17 cellular contexts compared by ENCODE assay signal in genomic region chr10:125121003-125121402, GRCh38. TPM values are rescaled to one million over a fixed set of nuclear protein-coding genes. Genes with fewer than 3 reads are reported as not detected.
DNase-seq lines count a peak whose midpoint lies in the region; TF ChIP-seq lines count a peak whose summit lies in the region.
"Had no signal": no experiment of that assay in that cellular context is flagged by ENCODE, and none has a peak within 500 bp of the region (broad histone marks: within the 10 kb centered on the region; RNA-seq: fewer than 3 reads in every experiment).

No MANE protein-coding gene starts in this region.

- CTCF ChIA-PET in Caco-2 (lab: Charles Lee): no interaction called here

- TF ChIP-seq CTCF in left ventricle myocardium inferior (IDR thresholded peaks at IDR 0.05; ENCODE audit: borderline replicate concordance) (no peak), right atrium auricular region (IDR thresholded peaks at IDR 0.05) (no peak), nephron (IDR thresholded peaks at IDR 0.05; ENCODE audit: unreplicated experiment in 3 of 3) (no peak), Caco-2 (IDR thresholded peaks at IDR 0.05; ENCODE audit: insufficient read depth in 1 of 2, low read depth in 1 of 2, low read length in 1 of 2, severe bottlenecking in 1 of 2, unreplicated experiment in 1 of 2) (no peak), osteocyte (IDR thresholded peaks at IDR 0.05) (no peak)

- POLR2A ChIA-PET in Caco-2 (lab: Charles Lee): no interaction called here

- intact Hi-C loops in left ventricle myocardium inferior (cut with micrococcal nuclease): no loop called here
- intact Hi-C loops in Caco-2 (cut with micrococcal nuclease; ENCODE audit: unreplicated experiment): no loop called here

- no peaks in the 10 kb centered on the region for H3K9me3 Mint-ChIP-seq in nephron
- H3K9me3 Mint-ChIP-seq in Caco-2 (ENCODE audit: unreplicated experiment): no peaks in the 10 kb centered on the region
- H3K9me3 Mint-ChIP-seq in osteocyte (ENCODE audit: unreplicated experiment): no peaks in the 10 kb centered on the region
- H3K9me3 Mint-ChIP-seq: stimulated activated effector memory CD8-positive, alpha-beta T cell treated with anti-CD3 and anti-CD28 coated beads, Interleukin-12 subunit alpha, Interleukin-12 subunit beta, amount 100 ng/mL, for 72 hours had no signal

- no peak overlapping the region for H3K9ac ChIP-seq in duodenal mucosa (ENCODE audit: low read depth in 1 of 2, low read length in 2 of 2)

- no TSS peak for BruUV-seq in Caco-2 (replicated peaks; lab: Mats Ljungman, UMichigan)

- H3K27ac Mint-ChIP-seq in nephron: peak overlapping the region in 2 of 3 experiments; percentile 29 to 98
- no peak overlapping the region for H3K27ac Mint-ChIP-seq in Caco-2 (ENCODE audit: unreplicated experiment)
- H3K27ac Mint-ChIP-seq in osteocyte (ENCODE audit: unreplicated experiment): no peak overlapping the region
- H3K27ac Mint-ChIP-seq: stimulated activated effector memory CD8-positive, alpha-beta T cell treated with anti-CD3 and anti-CD28 coated beads, Interleukin-12 subunit alpha, Interleukin-12 subunit beta, amount 100 ng/mL, for 72 hours had no signal

- H3K4me3 Mint-ChIP-seq in nephron (no peak overlapping the region), Caco-2 (ENCODE audit: unreplicated experiment) (no peak overlapping the region), osteocyte (ENCODE audit: unreplicated experiment) (no peak overlapping the region)
- H3K4me3 Mint-ChIP-seq: stimulated activated effector memory CD8-positive, alpha-beta T cell treated with anti-CD3 and anti-CD28 coated beads, Interleukin-12 subunit alpha, Interleukin-12 subunit beta, amount 100 ng/mL, for 72 hours had no signal

- in situ Hi-C loops in ACHN (cut with HindIII; ENCODE audit: low pct_ligation_motif_present, low pct_unique_long_range_greater_than_20kb, low sequenced_read_pairs): no loop called here

- peaks cover 100% of the 10 kb centered on the region for H3K4me1 ChIP-seq in left ventricle myocardium inferior
- H3K4me1 ChIP-seq in right atrium auricular region: peaks cover 0 to 94% of the 10 kb centered on the region in 2 donors
- H3K4me1 ChIP-seq in duodenal mucosa (ENCODE audit: control insufficient read depth in 1 of 2, insufficient read depth in 2 of 2, low read length in 2 of 2): peaks cover 63 to 71% of the 10 kb centered on the region in 2 donors
- 0 out of 2 replicates have a peak, but pooled peaks cover 4% of the 10 kb centered on the region for H3K4me1 ChIP-seq in Caco-2

- H3K27me3 Mint-ChIP-seq in nephron (ENCODE audit: low read depth): no peaks in the 10 kb centered on the region
- H3K27me3 Mint-ChIP-seq in Caco-2 (ENCODE audit: insufficient read depth, unreplicated experiment): no peaks in the 10 kb centered on the region
- H3K27me3 Mint-ChIP-seq in osteocyte (ENCODE audit: unreplicated experiment): no peaks in the 10 kb centered on the region

- H3K4me3 ChIP-seq in left ventricle myocardium inferior (no peak overlapping the region), right atrium auricular region (no peak overlapping the region), duodenal mucosa (ENCODE audit: low read depth in 1 of 2, low read length in 2 of 2) (no peak overlapping the region), MG63 (no peak overlapping the region), Caco-2 (ENCODE audit: low read depth, low read length) (no peak overlapping the region)
- H3K4me3 ChIP-seq: coronary artery, ovary, SJSA1, smooth muscle cell had no signal

- H3K27ac ChIP-seq in left ventricle myocardium inferior (replicated peaks) (peak overlapping the region; percentile 16), right atrium auricular region (no peak overlapping the region), duodenal mucosa (ENCODE audit: low read depth, low read length) (peak overlapping the region; percentile 2)
- H3K27ac ChIP-seq: coronary artery, SJSA1 had no signal

- no peaks in the 10 kb centered on the region for H3K9me3 ChIP-seq in left ventricle myocardium inferior (replicated peaks)
- H3K9me3 ChIP-seq in right atrium auricular region: no peaks in the 10 kb centered on the region
- no peaks in the 10 kb centered on the region for H3K9me3 ChIP-seq in duodenal mucosa (ENCODE audit: control insufficient read depth in 1 of 2, low read length in 2 of 2)
- no peaks in the 10 kb centered on the region for H3K9me3 ChIP-seq in MG63
- H3K9me3 ChIP-seq in Caco-2: no peaks in the 10 kb centered on the region
- H3K9me3 ChIP-seq: ovary, SJSA1 had no signal

- H3K36me3 ChIP-seq in left ventricle myocardium inferior (no peaks in the 10 kb centered on the region), right atrium auricular region (no peaks in the 10 kb centered on the region), duodenal mucosa (ENCODE audit: control insufficient read depth in 1 of 2, insufficient read depth in 2 of 2, low read length in 2 of 2) (peaks cover 5 to 11% of the 10 kb centered on the region in 2 donors), MG63 (peaks cover 42% of the 10 kb centered on the region), Caco-2 (ENCODE audit: control insufficient read depth, insufficient read depth, low read length) (peaks cover 1% of the 10 kb centered on the region)
- H3K36me3 ChIP-seq: ovary had no signal

- H3K36me3 Mint-ChIP-seq in nephron (ENCODE audit: low read depth) (peaks cover 13% of the 10 kb centered on the region), Caco-2 (ENCODE audit: insufficient read depth, unreplicated experiment) (peaks cover 33% of the 10 kb centered on the region), osteocyte (ENCODE audit: unreplicated experiment) (peaks cover 13% of the 10 kb centered on the region)
- H3K36me3 Mint-ChIP-seq: stimulated activated effector memory CD8-positive, alpha-beta T cell treated with anti-CD3 and anti-CD28 coated beads, Interleukin-12 subunit alpha, Interleukin-12 subunit beta, amount 100 ng/mL, for 72 hours had no signal

- H3K27me3 ChIP-seq in left ventricle myocardium inferior (ENCODE audit: low read depth): no peaks in the 10 kb centered on the region
- H3K27me3 ChIP-seq in right atrium auricular region: no peaks in the 10 kb centered on the region
- no peaks in the 10 kb centered on the region for H3K27me3 ChIP-seq in duodenal mucosa (ENCODE audit: control insufficient read depth in 1 of 2, insufficient read depth in 2 of 2, low read length in 2 of 2)
- no peaks in the 10 kb centered on the region for H3K27me3 ChIP-seq in MG63
- H3K27me3 ChIP-seq in Caco-2 (replicated peaks; ENCODE audit: control insufficient read depth, insufficient read depth, low read length): no peaks in the 10 kb centered on the region
- H3K27me3 ChIP-seq: ovary, SJSA1 had no signal

- DNase-seq in left ventricle myocardium inferior (no peak), right atrium auricular region (ENCODE audit: low spot score) (no peak), ACHN (no peak), MG63 (no peak), Caco-2 (no peak), osteocyte (ENCODE audit: extremely low spot score, unreplicated experiment) (no peak)
- DNase-seq: activated CD4-positive, CD25-positive, alpha-beta regulatory T cell treated with anti-CD3 and anti-CD28 coated beads, Interleukin-2, amount 50 U/mL, for 72 hours; NCI-H1694; NCI-H446; T-helper 9 cell had no signal

- H3K4me1 Mint-ChIP-seq in nephron (peaks cover 66% of the 10 kb centered on the region), Caco-2 (ENCODE audit: low read depth, unreplicated experiment) (no peaks in the 10 kb centered on the region), osteocyte (ENCODE audit: unreplicated experiment) (peaks cover 93% of the 10 kb centered on the region)
- H3K4me1 Mint-ChIP-seq: stimulated activated effector memory CD8-positive, alpha-beta T cell treated with anti-CD3 and anti-CD28 coated beads, Interleukin-12 subunit alpha, Interleukin-12 subunit beta, amount 100 ng/mL, for 72 hours had no signal

RNA-seq across cellular contexts. Expression of gene CTBP2, which starts 39.4 kb away (rescaled TPM):
- 29.1 TPM for total RNA-seq in left ventricle myocardium inferior
- total RNA-seq in right atrium auricular region: 10 to 100 TPM; 26.0 to 36.0 TPM
- 58.1 and 88.7 TPM in 2 replicates for total RNA-seq in MG63 (2014; rRNA removed; shearing (Covaris generic); ENCODE audit: low replicate concordance)
- total RNA-seq in Caco-2 (2022): 97.2 and 99.6 TPM in 2 replicates
- total RNA-seq in osteocyte: 125 and 127 TPM in 2 replicates

Comparison
In these comparisons a context has a peak if more than half of its experiments do, and no peak if none do; other contexts are left out.
1. H3K27ac ChIP-seq: peak in left ventricle myocardium inferior (single experiment) and duodenal mucosa (single experiment); none in right atrium auricular region (0 of 2).
2. H3K27ac Mint-ChIP-seq: peak in nephron (2 of 3); none in Caco-2 (single experiment) and osteocyte (single experiment).